1 cellular context compared by ENCODE assay signal in genomic region chr6:5081955-5082354, GRCh38.
A peak's percentile ranks its signal among the peaks of the same experiment; 100 is the strongest.
TF ChIP-seq lines count a peak whose summit lies in the region.

No MANE protein-coding gene starts in this region.

TF ChIP-seq in HepG2, 621 proteins besides CTCF, POLR2A, EP300 and RAD21:
- TF ChIP-seq ZNF816 (CRISPR knock-in tag; IDR thresholded peaks at IDR 0.05; ENCODE audit: borderline replicate concordance) (peak; percentile 4; the same call in 1 of the 2 replicates), GABPA (IDR thresholded peaks at IDR 0.05; ENCODE audit: low read depth, low read length) (no peak), GABPA (CRISPR knock-in tag; IDR thresholded peaks at IDR 0.05; ENCODE audit: low read depth) (no peak), ZNF160 (CRISPR knock-in tag; IDR thresholded peaks at IDR 0.05) (0 out of 2 replicates have a peak, but pooled peaks have one; percentile 5), NFKB2 (CRISPR knock-in tag; IDR thresholded peaks at IDR 0.05; ENCODE audit: borderline replicate concordance) (no peak), FOXO4 (CRISPR knock-in tag; conservative IDR thresholded peaks at IDR 0.05) (0 out of 2 replicates have a peak, but pooled peaks have one; percentile 81), NR1H2 (CRISPR knock-in tag; IDR thresholded peaks at IDR 0.05; ENCODE audit: borderline replicate concordance, low read depth) (no peak), JARID2 (CRISPR knock-in tag; IDR thresholded peaks at IDR 0.05; ENCODE audit: insufficient replicate concordance) (no peak), U2AF1 (optimal IDR thresholded peaks at IDR 0.05; ENCODE audit: low read depth, low read length) (no peak), ZNF572 (CRISPR knock-in tag; IDR thresholded peaks at IDR 0.05) (0 out of 2 replicates have a peak, but pooled peaks have one; percentile 31), ZZZ3 (CRISPR knock-in tag; IDR thresholded peaks at IDR 0.05; ENCODE audit: borderline replicate concordance) (0 out of 2 replicates have a peak, but pooled peaks have one; percentile 8), GATAD1 (CRISPR knock-in tag; IDR thresholded peaks at IDR 0.05) (no peak), ZNF607 (CRISPR knock-in tag; IDR thresholded peaks at IDR 0.05; ENCODE audit: borderline replicate concordance) (peak; percentile 82), RBFOX2 (IDR thresholded peaks at IDR 0.05; ENCODE audit: low read depth, low read length) (0 out of 2 replicates have a peak, but pooled peaks have one; percentile 31), ZBTB7B (CRISPR knock-in tag; IDR thresholded peaks at IDR 0.05) (0 out of 2 replicates have a peak, but pooled peaks have one; percentile 28)
TF ChIP-seq in HepG2: peak in this region for 8.
